8 cellular contexts compared by ENCODE assay signal in genomic region chr10:89701238-89702120, GRCh38.
DNase-seq lines count a peak whose midpoint lies in the region; ATAC-seq and FAIRE-seq lines count a peak whose summit lies in the region.

TSS of gene KIF20B (plus strand) at chr10:89701590. CDS start at chr10:89705295, 3,705 bp downstream.

- H3K9me3 ChIP-seq in BLaER1 = no peaks in the 10 kb centered on the region

- H3K4me1 ChIP-seq in BLaER1 = peaks cover 44% of the 10 kb centered on the region

- H4K20me1 ChIP-seq in BLaER1 = no peaks in the 10 kb centered on the region

- H3K27me3 ChIP-seq in BLaER1 = no peaks in the 10 kb centered on the region

- peak; percentile 58 for FAIRE-seq in colon (lab: Jason Lieb, UNC)

- peak within 1 kb of the TSS; percentile 88 for H3K4me3 ChIP-seq in BLaER1

- DNase-seq in GM19240 (ENCODE audit: insufficient read length, low spot score) (peak; percentile 77), NCI-H524 treated with DMSO at 0.1 percent for 48 hours (lab: John Stamatoyannopoulos, UW) (peak; percentile 43), kidney glomerular epithelial cell (lab: John Stamatoyannopoulos, UW) (peak; percentile 98)
- peak; percentile 91 to 92 for DNase-seq in activated CD4-positive, alpha-beta T cell treated with anti-CD3 and anti-CD28 coated beads for 4 hours
- peak; percentile 80 to 82 for DNase-seq in stimulated activated CD4-positive, alpha-beta T cell treated with anti-CD3 and anti-CD28 coated beads, Interleukin-1b, Interleukin-23, amount 100 ng/mL, for 1 hour (ENCODE audit: low read depth in 2 of 2)

- peak within 1 kb of the TSS; percentile 86 for H3K9ac ChIP-seq in BLaER1

- ATAC-seq in HG03460 (IDR thresholded peaks at IDR 0.05; ENCODE audit: unreplicated experiment) = peak; percentile 97

- peak within 1 kb of the TSS; percentile 82 for H3K27ac ChIP-seq in BLaER1

- peak within 1 kb of the TSS; percentile 93 for H3K4me2 ChIP-seq in BLaER1

- H3K36me3 ChIP-seq in BLaER1 = peaks cover 16% of the 10 kb centered on the region; the same call in 1 of the 2 replicates

Comparison
In these comparisons a context has a peak if more than half of its experiments do, and no peak if none do; other contexts are left out.
1. Peak in every context shown above with its lines: DNase-seq, ATAC-seq, H3K4me3 ChIP-seq and H3K27ac ChIP-seq.
2. DNase-seq: peak in every context shown above with its lines; median percentile 98 in kidney glomerular epithelial cell; 92 in activated CD4-positive, alpha-beta T cell treated with anti-CD3 and anti-CD28 coated beads for 4 hours; 81 in stimulated activated CD4-positive, alpha-beta T cell treated with anti-CD3 and anti-CD28 coated beads, Interleukin-1b, Interleukin-23, amount 100 ng/mL, for 1 hour; 77 in GM19240; 43 in NCI-H524 treated with DMSO at 0.1 percent for 48 hours.